9 cellular contexts compared by ENCODE assay signal in genomic region chr4:40736910-40737309, GRCh38. TPM values are rescaled to one million over a fixed set of nuclear protein-coding genes. Genes with fewer than 3 reads are reported as not detected.
A peak's percentile ranks its signal among the peaks of the same experiment; 100 is the strongest.
DNase-seq lines count a peak whose midpoint lies in the region; ATAC-seq and TF ChIP-seq lines count a peak whose summit lies in the region.
"Had no signal": no experiment of that assay in that cellular context is flagged by ENCODE, and none has a peak within 500 bp of the region (broad histone marks: within the 10 kb centered on the region; RNA-seq: fewer than 3 reads in every experiment).

No MANE protein-coding gene starts in this region.

- intact Hi-C loops in CD8-positive, alpha-beta T cell (cut with DNase I, micrococcal nuclease): loop anchor here in 1 of 2 experiments (5.0 kb wide), 1 partner anchor 160 kb away; no protein-coding TSS in a partner anchor

- DNase-seq in Ammon's horn (ENCODE audit: low spot score) (peak; percentile 74), GM23248 (peak; percentile 59), NCI-H2227 treated with DMSO at 0.1 percent for 48 hours (lab: John Stamatoyannopoulos, UW) (peak; percentile 9), endodermal cell (no peak), putamen (ENCODE audit: low spot score) (peak; percentile 60), AG08396 (ENCODE audit: low spot score) (no peak), T-helper 17 cell (no peak)
- no peak for DNase-seq in CD8-positive, alpha-beta T cell

- CTCF ChIA-PET in CD8-positive, alpha-beta T cell (lab: Charles Lee): no interaction called here

- H3K4me3 Mint-ChIP-seq in endodermal cell (no peak overlapping the region), T-helper 17 cell (no peak overlapping the region)
- no peak overlapping the region for H3K4me3 Mint-ChIP-seq in CD8-positive, alpha-beta T cell
- H3K4me3 Mint-ChIP-seq: dendritic cell treated with granulocyte-macrophage colony-stimulating factor and Interleukin-4, amounts not matched to agents 40 ng/mL and 50 ng/mL, for 4 days had no signal

- ATAC-seq in CD8-positive, alpha-beta T cell: no peak
- no peak for ATAC-seq in T-helper 17 cell

- H3F3A ChIP-seq in GM23248 (ENCODE audit: insufficient read depth): no peaks in the 10 kb centered on the region

- no peaks in the 10 kb centered on the region for H3K9me2 ChIP-seq in GM23248 (ENCODE audit: insufficient read depth)

- H3K4me3 ChIP-seq in GM23248 (no peak overlapping the region), endodermal cell (ENCODE audit: low read length) (no peak overlapping the region)
- no peak overlapping the region for H3K4me3 ChIP-seq in CD8-positive, alpha-beta T cell (ENCODE audit: low read depth, low read length)

- H3K27ac Mint-ChIP-seq in endodermal cell (no peak overlapping the region), T-helper 17 cell (no peak overlapping the region)
- no peak overlapping the region for H3K27ac Mint-ChIP-seq in CD8-positive, alpha-beta T cell
- H3K27ac Mint-ChIP-seq: dendritic cell treated with granulocyte-macrophage colony-stimulating factor and Interleukin-4, amounts not matched to agents 40 ng/mL and 50 ng/mL, for 4 days had no signal

- no peak overlapping the region for H2AFZ ChIP-seq in GM23248

- H3K4me2 ChIP-seq in GM23248 (ENCODE audit: unreplicated experiment): no peak overlapping the region

- 44 to 63% methylated on average over 1 of the region's 1 CpG for WGBS in GM23248 (ENCODE audit: low coverage in 1 of 2, low lambda C conversion rate in 2 of 2, missing lambda C conversion rate in 2 of 2), 2 experiments
- no CpG with 5 or more reads among the region's 1 CpG for WGBS in endodermal cell (ENCODE audit: insufficient coverage in 1 of 2, insufficient read length in 1 of 2), 2 experiments

- H3K9me3 Mint-ChIP-seq in endodermal cell: no peaks in the 10 kb centered on the region
- no peaks in the 10 kb centered on the region for H3K9me3 Mint-ChIP-seq in CD8-positive, alpha-beta T cell
- H3K9me3 Mint-ChIP-seq: dendritic cell treated with granulocyte-macrophage colony-stimulating factor and Interleukin-4, amounts not matched to agents 40 ng/mL and 50 ng/mL, for 4 days had no signal

- H3K4me1 Mint-ChIP-seq in endodermal cell (peaks cover 5% of the 10 kb centered on the region), T-helper 17 cell (no peaks in the 10 kb centered on the region)
- peaks cover 2% of the 10 kb centered on the region for H3K4me1 Mint-ChIP-seq in CD8-positive, alpha-beta T cell (ENCODE audit: low read depth)

- TF ChIP-seq CTCF in endodermal cell (conservative IDR thresholded peaks at IDR 0.05): peak; percentile 53
- TF ChIP-seq CTCF in CD8-positive, alpha-beta T cell (IDR thresholded peaks at IDR 0.05): no peak

- H3K9ac ChIP-seq in GM23248: no peak overlapping the region
- H3K9ac ChIP-seq in endodermal cell (ENCODE audit: extremely low read depth, low read length, poor library complexity, severe bottlenecking): no peak overlapping the region

- H3K79me2 ChIP-seq in GM23248 (ENCODE audit: insufficient read depth): no peaks in the 10 kb centered on the region

- H3K27me3 Mint-ChIP-seq in endodermal cell (ENCODE audit: insufficient read depth) (no peaks in the 10 kb centered on the region), T-helper 17 cell (peaks cover 12% of the 10 kb centered on the region)
- peaks cover 7% of the 10 kb centered on the region for H3K27me3 Mint-ChIP-seq in CD8-positive, alpha-beta T cell (ENCODE audit: low read depth)
- H3K27me3 Mint-ChIP-seq: dendritic cell treated with granulocyte-macrophage colony-stimulating factor and Interleukin-4, amounts not matched to agents 40 ng/mL and 50 ng/mL, for 4 days had no signal

- H3K36me3 ChIP-seq in GM23248 (ENCODE audit: low read depth) (no peaks in the 10 kb centered on the region), endodermal cell (ENCODE audit: control insufficient read depth, insufficient read depth, low read length) (no peaks in the 10 kb centered on the region)
- no peaks in the 10 kb centered on the region for H3K36me3 ChIP-seq in CD8-positive, alpha-beta T cell (ENCODE audit: insufficient read depth, low read length)

- no peaks in the 10 kb centered on the region for H3K27me3 ChIP-seq in GM23248 (replicated peaks; ENCODE audit: insufficient read depth)
- H3K27me3 ChIP-seq in endodermal cell (ENCODE audit: control insufficient read depth, insufficient read depth, low read length, poor library complexity, severe bottlenecking): no peaks in the 10 kb centered on the region
- H3K27me3 ChIP-seq in CD8-positive, alpha-beta T cell (ENCODE audit: insufficient read depth, low read length): no peaks in the 10 kb centered on the region

- in situ Hi-C loops in GM23248 (cut with MboI): loop anchor here (10.0 to 25.0 kb wide), 2 partner anchors 100 to 168 kb away; partner anchors contain the start of gene RBM47

- H3K9me3 ChIP-seq in GM23248 (ENCODE audit: low read depth): no peaks in the 10 kb centered on the region
- no peaks in the 10 kb centered on the region for H3K9me3 ChIP-seq in endodermal cell (ENCODE audit: control insufficient read depth, low read length)
- H3K9me3 ChIP-seq in CD8-positive, alpha-beta T cell (ENCODE audit: low read length): no peaks in the 10 kb centered on the region
- no peaks in the 10 kb centered on the region for H3K9me3 ChIP-seq in T-helper 17 cell (ENCODE audit: control insufficient read depth, low read length, poor library complexity, severe bottlenecking)

- H3K4me1 ChIP-seq in GM23248 (ENCODE audit: insufficient read depth) (no peaks in the 10 kb centered on the region), endodermal cell (ENCODE audit: control insufficient read depth, insufficient read depth, low read length) (no peaks in the 10 kb centered on the region)
- peaks cover 2% of the 10 kb centered on the region for H3K4me1 ChIP-seq in CD8-positive, alpha-beta T cell (ENCODE audit: insufficient read depth, low read length)

- no peak overlapping the region for H3K27ac ChIP-seq in GM23248
- H3K27ac ChIP-seq in endodermal cell (ENCODE audit: low read depth, low read length): no peak overlapping the region
- H3K27ac ChIP-seq in CD8-positive, alpha-beta T cell (ENCODE audit: low read depth, low read length): no peak overlapping the region

- POLR2A ChIA-PET in CD8-positive, alpha-beta T cell (lab: Charles Lee): no interaction called here

- H4K20me1 ChIP-seq in GM23248 (ENCODE audit: insufficient read depth): no peaks in the 10 kb centered on the region

- H3K36me3 Mint-ChIP-seq in endodermal cell (ENCODE audit: low read depth) (no peaks in the 10 kb centered on the region), T-helper 17 cell (ENCODE audit: low read depth) (no peaks in the 10 kb centered on the region)
- no peaks in the 10 kb centered on the region for H3K36me3 Mint-ChIP-seq in CD8-positive, alpha-beta T cell

RNA-seq across cellular contexts. Expression of gene NSUN7, which starts 12.8 kb away (rescaled TPM):
- total RNA-seq in GM23248 (2014; rRNA removed; shearing (Covaris generic)): not detected in 2 replicates
- 0.05 and 0.10 TPM in 2 replicates for polyA plus RNA-seq in GM23248 (2016; fragmentation: Nextera tagmentation; extraction: Ambion mirVana)
- 10 to 100 TPM; 17.9 to 29.6 TPM for total RNA-seq in endodermal cell
- 12.8 TPM for polyA plus RNA-seq in endodermal cell (2013, experiment 1 of 2)
- 15.0 TPM for polyA plus RNA-seq in endodermal cell (2013, experiment 2 of 2)
- under 1 TPM; 0.14 to 0.35 TPM for total RNA-seq in CD8-positive, alpha-beta T cell
- total RNA-seq in T-helper 17 cell: 1 to 10 TPM in 1 of 2 donors, not detected in 1; 1.2 TPM

Comparison
In these comparisons a context has a peak if more than half of its experiments do, and no peak if none do; other contexts are left out.
1. DNase-seq: peak in Ammon's horn (single experiment), GM23248 (single experiment), NCI-H2227 treated with DMSO at 0.1 percent for 48 hours (single experiment) and putamen (single experiment); none in endodermal cell (single experiment), AG08396 (single experiment), CD8-positive, alpha-beta T cell (0 of 7) and T-helper 17 cell (0 of 3).
2. RNA of gene NSUN7, which starts 12.8 kb away (total RNA-seq): 17.9 to 29.6 TPM in endodermal cell; 1.2 TPM in T-helper 17 cell, 0.14 to 0.35 TPM in CD8-positive, alpha-beta T cell and not detected in GM23248; every median in the first group is over 4 times any median in the second.